Comparison of ENCODE assay signal across 25 cellular contexts in the genomic region with DNA sequence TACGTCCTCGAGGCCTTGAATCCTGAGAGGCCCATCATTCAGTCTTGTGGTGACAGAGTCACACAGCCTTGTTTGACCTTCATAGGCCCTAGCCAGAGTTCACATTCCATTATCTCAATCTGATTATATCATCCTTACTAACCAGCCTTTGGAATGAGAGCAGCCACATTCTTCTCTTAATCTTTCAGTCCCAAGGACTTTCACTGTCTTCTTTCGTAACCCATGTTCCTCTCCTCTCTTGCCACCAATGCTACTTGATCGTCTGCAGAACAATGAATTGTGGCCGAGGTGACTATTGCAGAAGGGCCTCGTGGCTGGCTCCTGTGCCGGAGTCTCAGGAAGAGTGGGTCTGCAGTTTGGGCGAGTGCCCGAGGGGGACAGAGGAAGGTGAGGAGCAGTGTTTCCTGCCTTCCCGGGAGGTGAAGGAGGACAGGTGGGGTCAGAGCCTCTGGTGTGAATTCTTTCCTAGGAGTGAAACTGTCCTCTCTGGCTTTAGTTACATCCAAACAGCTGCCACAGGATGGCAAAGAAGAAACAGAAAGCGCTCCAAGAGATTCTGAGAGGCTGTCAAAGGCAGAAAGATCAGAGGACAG.
DNase-seq lines count a peak whose midpoint lies in the region; ATAC-seq, FAIRE-seq and TF ChIP-seq lines count a peak whose summit lies in the region.
"Had no signal": no experiment of that assay in that cellular context is flagged by ENCODE, and none has a peak within 500 bp of the region (broad histone marks: within the 10 kb centered on the region; RNA-seq: fewer than 3 reads in every experiment).

No MANE protein-coding gene starts in this region.

- H2AK5ac ChIP-seq in mesendoderm (ENCODE audit: low read length): no peak overlapping the region

- no peak for TF ChIP-seq CTCF in vagina (IDR thresholded peaks at IDR 0.05)

- no peak overlapping the region for H2BK120ac ChIP-seq in mesendoderm (ENCODE audit: low read depth, low read length)

- no peak overlapping the region for H4K5ac ChIP-seq in mesendoderm (ENCODE audit: low read length)

- peaks cover 4% of the 10 kb centered on the region for H3K4me1 ChIP-seq in mesendoderm (ENCODE audit: control insufficient read depth, low read depth, low read length)
- H3K4me1 ChIP-seq in skeletal muscle tissue (ENCODE audit: control insufficient read depth in 3 of 3, insufficient read depth in 3 of 3, low read length in 3 of 3): peaks cover 23 to 25% (median 24%) of the 10 kb centered on the region in 3 donors
- H3K4me1 ChIP-seq in vagina: no peaks in the 10 kb centered on the region
- H3K4me1 ChIP-seq: esophagus squamous epithelium, stomach, transverse colon had no signal

- no peak for ATAC-seq in activated CD4-positive, CD25-positive, alpha-beta regulatory T cell treated with anti-CD3 and anti-CD28 coated beads, Interleukin-2, amount 50 U/mL, for 24 hours
- ATAC-seq: right cardiac atrium, T-helper 17 cell had no signal

- H3K27ac ChIP-seq in mesendoderm (ENCODE audit: low read depth, low read length) (no peak overlapping the region), skeletal muscle tissue (ENCODE audit: low read depth, low read length) (peak overlapping the region; percentile 68), vagina (no peak overlapping the region)
- H3K27ac ChIP-seq: cardiac muscle cell, esophagus squamous epithelium, stomach, transverse colon had no signal

- no peak overlapping the region for H3K56ac ChIP-seq in mesendoderm (ENCODE audit: low read length)

- H2BK5ac ChIP-seq in mesendoderm (ENCODE audit: low read length): no peak overlapping the region

- H3K9ac ChIP-seq in mesendoderm (ENCODE audit: low read length): no peak overlapping the region
- no peak overlapping the region for H3K9ac ChIP-seq in skeletal muscle tissue (ENCODE audit: low read depth in 1 of 3, low read length in 3 of 3)

- no CpG with 5 or more reads among the region's 11 CpGs for WGBS in mesendoderm (ENCODE audit: extremely low coverage, insufficient coverage, low lambda C conversion rate)

- H3K79me1 ChIP-seq in mesendoderm (ENCODE audit: low read length): no peaks in the 10 kb centered on the region

- no peaks in the 10 kb centered on the region for H3K36me3 ChIP-seq in mesendoderm (ENCODE audit: control insufficient read depth, insufficient read depth, low read length)
- peaks cover 0 to 15% (median 13%) of the 10 kb centered on the region in 3 donors for H3K36me3 ChIP-seq in skeletal muscle tissue (ENCODE audit: control insufficient read depth in 3 of 3, insufficient read depth in 3 of 3, low read length in 3 of 3)
- H3K36me3 ChIP-seq in vagina: no peaks in the 10 kb centered on the region
- H3K36me3 ChIP-seq: cardiac muscle cell, transverse colon had no signal

- no peak overlapping the region for H3K4me2 ChIP-seq in mesendoderm (ENCODE audit: low read length)

- H3K18ac ChIP-seq in mesendoderm (ENCODE audit: low read length): no peak overlapping the region

- DNase-seq in EL (peak; percentile 83), HTR-8/SVneo (ENCODE audit: insufficient read length, low spot score) (peak; percentile 38), mesendoderm (peak; percentile 80), KG1 (lab: John Stamatoyannopoulos, UW) (no peak), head of caudate nucleus (no peak), vagina (ENCODE audit: extremely low spot score in 2 of 2) (no peak)
- DNase-seq: activated CD4-positive, alpha-beta T cell treated with anti-CD3 and anti-CD28 coated beads, Interleukin-2, amount 50 U/mL, for 1 hour; activated naive CD4-positive, alpha-beta T cell treated with anti-CD3 and anti-CD28 coated beads for 36 hours; DND-41; esophagus squamous epithelium; IMR-90; mammary epithelial cell; NCI-H1105 treated with DMSO at 0.1 percent for 48 hours; NCI-H2029 treated with DMSO at 0.1 percent for 48 hours; NCI-H226; NCI-H748 treated with DMSO at 0.1 percent for 48 hours; right cardiac atrium; RPMI8226; stomach; T-helper 17 cell; transverse colon had no signal

- peak; percentile 31 for FAIRE-seq in HTR-8/SVneo (lab: Jason Lieb, UNC)
- FAIRE-seq: GM19239 had no signal

- H3K9me3 ChIP-seq in skeletal muscle tissue (ENCODE audit: control insufficient read depth in 3 of 3, low read length in 3 of 3) (no peaks in the 10 kb centered on the region), vagina (no peaks in the 10 kb centered on the region)
- H3K9me3 ChIP-seq: esophagus squamous epithelium, stomach, transverse colon had no signal

- H3K27me3 ChIP-seq in mesendoderm (ENCODE audit: insufficient read depth, low read length, poor library complexity): no peaks in the 10 kb centered on the region
- no peaks in the 10 kb centered on the region for H3K27me3 ChIP-seq in skeletal muscle tissue (ENCODE audit: control insufficient read depth in 3 of 3, insufficient read depth in 3 of 3, low read length in 3 of 3)
- no peaks in the 10 kb centered on the region for H3K27me3 ChIP-seq in vagina
- H3K27me3 ChIP-seq: esophagus squamous epithelium, stomach, transverse colon had no signal

- H3K4ac ChIP-seq in mesendoderm (ENCODE audit: low read depth, low read length): no peak overlapping the region

- H4K8ac ChIP-seq in mesendoderm (ENCODE audit: low read depth, low read length): no peak overlapping the region

- intact Hi-C loops in head of caudate nucleus (cut with DNase I): no loop called here
- intact Hi-C loops in vagina (cut with DNase I): no loop called here

- no peak overlapping the region for H3K23ac ChIP-seq in mesendoderm (ENCODE audit: low read length)

- no peaks in the 10 kb centered on the region for H3K79me2 ChIP-seq in mesendoderm (ENCODE audit: control insufficient read depth, insufficient read depth, low read length)

- H3K4me3 ChIP-seq in mesendoderm (ENCODE audit: low read length) (no peak overlapping the region), skeletal muscle tissue (ENCODE audit: low read length in 3 of 3) (no peak overlapping the region), vagina (no peak overlapping the region)
- H3K4me3 ChIP-seq: cardiac muscle cell, esophagus squamous epithelium, stomach, transverse colon had no signal

- no peak for TF ChIP-seq POLR2A in vagina (IDR thresholded peaks at IDR 0.05)

- H2BK15ac ChIP-seq in mesendoderm (replicated peaks; ENCODE audit: low read depth): no peak overlapping the region

Comparison
In these comparisons a context has a peak if more than half of its experiments do, and no peak if none do; other contexts are left out.
1. DNase-seq: peak in EL (single experiment), HTR-8/SVneo (single experiment) and mesendoderm (single experiment); none in KG1 (single experiment), head of caudate nucleus (0 of 42) and vagina (0 of 2).